In genomic region chr10:95291634-95292039, GRCh38 we compare ENCODE assay signal across 9 cellular contexts. TPM values are rescaled to one million over a fixed set of nuclear protein-coding genes. Genes with fewer than 3 reads are reported as not detected.
DNase-seq lines count a peak whose midpoint lies in the region; FAIRE-seq and TF ChIP-seq lines count a peak whose summit lies in the region.
"Had no signal": no experiment of that assay in that cellular context is flagged by ENCODE, and none has a peak within 500 bp of the region (broad histone marks: within the 10 kb centered on the region; RNA-seq: fewer than 3 reads in every experiment).

No MANE protein-coding gene starts in this region.

- H3K9me3 ChIP-seq in BLaER1 (no peaks in the 10 kb centered on the region), small intestine (ENCODE audit: control insufficient read depth, low read depth) (no peaks in the 10 kb centered on the region)
- H3K9me3 ChIP-seq: suprapubic skin had no signal

- H3K36me3 ChIP-seq in BLaER1 (peaks cover 4% of the 10 kb centered on the region; the same call in 1 of the 2 replicates), small intestine (ENCODE audit: control insufficient read depth in 2 of 2, insufficient read depth in 2 of 2, low read length in 2 of 2) (no peaks in the 10 kb centered on the region)
- H3K36me3 ChIP-seq: suprapubic skin had no signal

- peaks cover 4% of the 10 kb centered on the region for H3K36me3 Mint-ChIP-seq in activated T-helper 1 cell treated with anti-CD3 and anti-CD28 coated beads, Interleukin-12 subunit alpha, Interleukin-12 subunit beta, Interleukin-2, Interleukin-4 antibody, amounts not matched to agents 30 ng/mL and 10 ng/mL and 1 ng/mL, durations not matched to agents 14 hours and 24 hours and 36 hours (ENCODE audit: low read depth)
- H3K36me3 Mint-ChIP-seq in mesothelial cell of epicardium = no peaks in the 10 kb centered on the region

- H3K4me1 Mint-ChIP-seq in activated T-helper 1 cell treated with anti-CD3 and anti-CD28 coated beads, Interleukin-12 subunit alpha, Interleukin-12 subunit beta, Interleukin-2, Interleukin-4 antibody, amounts not matched to agents 30 ng/mL and 10 ng/mL and 1 ng/mL, durations not matched to agents 14 hours and 24 hours and 36 hours (ENCODE audit: low read depth) = peaks cover 35% of the 10 kb centered on the region
- H3K4me1 Mint-ChIP-seq in mesothelial cell of epicardium = peaks cover 36% of the 10 kb centered on the region

- no peak for FAIRE-seq in small intestine (lab: Jason Lieb, UNC)

- H3K27ac ChIP-seq in BLaER1 (0 out of 2 replicates have a peak overlapping the region, but pooled peaks have one; percentile 8), small intestine (ENCODE audit: low read depth in 1 of 2, low read length in 1 of 2) (peak overlapping the region in 1 of 2 donors; percentile 87)

- H3K4me1 ChIP-seq in BLaER1 (peaks cover 86% of the 10 kb centered on the region), small intestine (ENCODE audit: control insufficient read depth in 2 of 2, insufficient read depth in 1 of 2, low read depth in 1 of 2, low read length in 1 of 2) (peaks cover 0 to 4% of the 10 kb centered on the region in 2 donors)

- H3K27me3 ChIP-seq in BLaER1 (no peaks in the 10 kb centered on the region), small intestine (ENCODE audit: control insufficient read depth in 2 of 2, insufficient read depth in 2 of 2, low read length in 2 of 2) (no peaks in the 10 kb centered on the region)
- H3K27me3 ChIP-seq: suprapubic skin had no signal

- intact Hi-C loops in activated T-helper 1 cell treated with anti-CD3 and anti-CD28 coated beads, Interleukin-12 subunit alpha, Interleukin-12 subunit beta, Interleukin-2, Interleukin-4 antibody, amounts not matched to agents 30 ng/mL and 10 ng/mL and 1 ng/mL, durations not matched to agents 14 hours and 24 hours and 36 hours (cut with micrococcal nuclease) = loop anchor here (5.0 kb wide), 2 partner anchors 44 to 71 kb away; no protein-coding TSS in a partner anchor

- peaks cover 38% of the 10 kb centered on the region for H3K27me3 Mint-ChIP-seq in activated T-helper 1 cell treated with anti-CD3 and anti-CD28 coated beads, Interleukin-12 subunit alpha, Interleukin-12 subunit beta, Interleukin-2, Interleukin-4 antibody, amounts not matched to agents 30 ng/mL and 10 ng/mL and 1 ng/mL, durations not matched to agents 14 hours and 24 hours and 36 hours (ENCODE audit: insufficient read depth)
- peaks cover 15% of the 10 kb centered on the region for H3K27me3 Mint-ChIP-seq in mesothelial cell of epicardium (ENCODE audit: low read depth)

- H3K4me3 ChIP-seq in BLaER1 = no peak overlapping the region
- peak overlapping the region; percentile 69 for H3K4me3 ChIP-seq in GM12865 (ENCODE audit: low read depth, low read length)
- no peak overlapping the region for H3K4me3 ChIP-seq in small intestine (ENCODE audit: low read depth in 1 of 2, low read length in 2 of 2)

- H4K20me1 ChIP-seq in BLaER1 = peaks cover 30% of the 10 kb centered on the region

- peak overlapping the region; percentile 78 for H3K4me3 Mint-ChIP-seq in activated T-helper 1 cell treated with anti-CD3 and anti-CD28 coated beads, Interleukin-12 subunit alpha, Interleukin-12 subunit beta, Interleukin-2, Interleukin-4 antibody, amounts not matched to agents 30 ng/mL and 10 ng/mL and 1 ng/mL, durations not matched to agents 14 hours and 24 hours and 36 hours
- peak overlapping the region; percentile 67 for H3K4me3 Mint-ChIP-seq in mesothelial cell of epicardium

- no peak overlapping the region for H3K9ac ChIP-seq in BLaER1

- no peaks in the 10 kb centered on the region for H3K9me3 Mint-ChIP-seq in activated T-helper 1 cell treated with anti-CD3 and anti-CD28 coated beads, Interleukin-12 subunit alpha, Interleukin-12 subunit beta, Interleukin-2, Interleukin-4 antibody, amounts not matched to agents 30 ng/mL and 10 ng/mL and 1 ng/mL, durations not matched to agents 14 hours and 24 hours and 36 hours
- H3K9me3 Mint-ChIP-seq in mesothelial cell of epicardium = no peaks in the 10 kb centered on the region

- H3K27ac Mint-ChIP-seq in activated T-helper 1 cell treated with anti-CD3 and anti-CD28 coated beads, Interleukin-12 subunit alpha, Interleukin-12 subunit beta, Interleukin-2, Interleukin-4 antibody, amounts not matched to agents 30 ng/mL and 10 ng/mL and 1 ng/mL, durations not matched to agents 14 hours and 24 hours and 36 hours = peak overlapping the region; percentile 51
- H3K27ac Mint-ChIP-seq in mesothelial cell of epicardium = peak overlapping the region; percentile 64

- no peak for TF ChIP-seq CTCF in GM12865 (IDR thresholded peaks at IDR 0.05; ENCODE audit: insufficient read depth, low read depth, low read length, missing control alignments)
- TF ChIP-seq CTCF in mesothelial cell of epicardium (IDR thresholded peaks at IDR 0.05; ENCODE audit: unreplicated experiment) = no peak

- peak overlapping the region; percentile 96 for H3K4me2 ChIP-seq in BLaER1

- DNase-seq in GM12865 (ENCODE audit: low read depth) (peak; percentile 37), mesothelial cell of epicardium (ENCODE audit: low spot score in 2 of 2, unreplicated experiment in 2 of 2) (no peak), A172 (ENCODE audit: low spot score) (no peak), HK-2 (ENCODE audit: unreplicated experiment) (no peak), D341Med (ENCODE audit: low spot score) (no peak), small intestine (no peak)
- no peak for DNase-seq in activated T-helper 1 cell treated with anti-CD3 and anti-CD28 coated beads, Interleukin-12 subunit alpha, Interleukin-12 subunit beta, Interleukin-2, Interleukin-4 antibody, amounts not matched to agents 30 ng/mL and 10 ng/mL and 1 ng/mL, durations not matched to agents 14 hours and 24 hours and 36 hours (ENCODE audit: low spot score)

- 85 to 95% (median 86%) methylated on average over 7 of the region's 7 CpGs for WGBS in small intestine, 3 donors

RNA-seq across cellular contexts. Expression of gene PDLIM1, which starts 0.8 kb away (rescaled TPM):
- 2.6 and 2.9 TPM in 2 replicates for total RNA-seq in activated T-helper 1 cell treated with anti-CD3 and anti-CD28 coated beads, Interleukin-12 subunit alpha, Interleukin-12 subunit beta, Interleukin-2, Interleukin-4 antibody, amounts not matched to agents 30 ng/mL and 10 ng/mL and 1 ng/mL, durations not matched to agents 14 hours and 24 hours and 36 hours
- total RNA-seq in mesothelial cell of epicardium = 121 to 131 TPM (median 122 TPM) in 3 replicates
- 18.9 and 20.9 TPM in 2 replicates for total RNA-seq in A172 (2014; rRNA removed; shearing (Covaris generic))
- polyA plus RNA-seq in small intestine = 100 to 1,000 TPM; 206 to 572 (median 368) TPM
